In the genomic region with DNA sequence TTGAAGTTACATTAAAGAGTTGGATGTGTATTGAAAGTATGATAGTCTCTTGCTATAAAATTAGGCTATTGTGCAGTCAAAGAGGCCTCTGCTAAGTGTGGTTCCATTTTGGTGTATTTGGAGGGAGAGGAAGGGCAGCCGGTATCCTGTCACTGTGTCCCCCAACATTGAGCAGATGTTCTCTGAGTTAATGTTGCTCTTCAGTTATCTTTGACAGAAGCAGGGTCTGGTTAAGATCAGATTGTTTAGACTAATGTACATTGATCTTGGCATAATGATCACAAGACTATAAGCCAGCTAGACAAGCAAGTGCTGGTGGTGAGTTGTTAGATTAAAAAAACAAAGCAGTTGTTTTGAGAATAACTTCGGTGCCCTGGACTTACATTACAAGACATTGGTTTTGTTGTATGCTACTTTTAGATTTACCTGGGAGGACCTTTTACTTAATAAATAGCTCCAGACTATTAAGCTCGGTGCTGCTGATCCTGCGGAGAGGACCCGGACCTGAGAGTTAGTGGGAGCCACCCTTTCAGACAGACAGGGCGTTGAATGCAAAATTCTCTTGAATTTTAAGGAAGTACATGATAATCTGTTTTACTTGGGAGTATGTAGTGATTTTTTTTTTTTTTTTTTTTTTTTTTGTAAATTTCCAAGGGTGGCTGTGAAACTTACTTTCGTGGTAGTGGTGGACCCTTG, we compare ENCODE assay signal across 1 cellular context.
A peak's percentile ranks its signal among the peaks of the same experiment; 100 is the strongest.
TF ChIP-seq lines count a peak whose summit lies in the region.

No MANE protein-coding gene starts in this region.

TF ChIP-seq in K562, 482 proteins besides CTCF, POLR2A, EP300 and RAD21 (continued from another document and continues in another):
- TF ChIP-seq, protein P1, sequence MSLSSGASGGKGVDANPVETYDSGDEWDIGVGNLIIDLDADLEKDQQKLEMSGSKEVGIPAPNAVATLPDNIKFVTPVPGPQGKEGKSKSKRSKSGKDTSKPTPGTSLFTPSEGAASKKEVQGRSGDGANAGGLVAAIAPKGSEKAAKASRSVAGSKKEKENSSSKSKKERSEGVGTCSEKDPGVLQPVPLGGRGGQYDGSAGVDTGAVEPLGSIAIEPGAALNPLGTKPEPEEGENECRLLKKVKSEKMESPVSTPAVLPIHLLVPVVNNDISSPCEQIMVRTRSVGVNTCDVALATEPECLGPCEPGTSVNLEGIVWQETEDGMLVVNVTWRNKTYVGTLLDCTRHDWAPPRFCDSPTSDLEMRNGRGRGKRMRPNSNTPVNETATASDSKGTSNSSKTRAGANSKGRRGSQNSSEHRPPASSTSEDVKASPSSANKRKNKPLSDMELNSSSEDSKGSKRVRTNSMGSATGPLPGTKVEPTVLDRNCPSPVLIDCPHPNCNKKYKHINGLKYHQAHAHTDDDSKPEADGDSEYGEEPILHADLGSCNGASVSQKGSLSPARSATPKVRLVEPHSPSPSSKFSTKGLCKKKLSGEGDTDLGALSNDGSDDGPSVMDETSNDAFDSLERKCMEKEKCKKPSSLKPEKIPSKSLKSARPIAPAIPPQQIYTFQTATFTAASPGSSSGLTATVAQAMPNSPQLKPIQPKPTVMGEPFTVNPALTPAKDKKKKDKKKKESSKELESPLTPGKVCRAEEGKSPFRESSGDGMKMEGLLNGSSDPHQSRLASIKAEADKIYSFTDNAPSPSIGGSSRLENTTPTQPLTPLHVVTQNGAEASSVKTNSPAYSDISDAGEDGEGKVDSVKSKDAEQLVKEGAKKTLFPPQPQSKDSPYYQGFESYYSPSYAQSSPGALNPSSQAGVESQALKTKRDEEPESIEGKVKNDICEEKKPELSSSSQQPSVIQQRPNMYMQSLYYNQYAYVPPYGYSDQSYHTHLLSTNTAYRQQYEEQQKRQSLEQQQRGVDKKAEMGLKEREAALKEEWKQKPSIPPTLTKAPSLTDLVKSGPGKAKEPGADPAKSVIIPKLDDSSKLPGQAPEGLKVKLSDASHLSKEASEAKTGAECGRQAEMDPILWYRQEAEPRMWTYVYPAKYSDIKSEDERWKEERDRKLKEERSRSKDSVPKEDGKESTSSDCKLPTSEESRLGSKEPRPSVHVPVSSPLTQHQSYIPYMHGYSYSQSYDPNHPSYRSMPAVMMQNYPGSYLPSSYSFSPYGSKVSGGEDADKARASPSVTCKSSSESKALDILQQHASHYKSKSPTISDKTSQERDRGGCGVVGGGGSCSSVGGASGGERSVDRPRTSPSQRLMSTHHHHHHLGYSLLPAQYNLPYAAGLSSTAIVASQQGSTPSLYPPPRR (CRISPR knock-in tag; IDR thresholded peaks at IDR 0.05; ENCODE audit: borderline replicate concordance), result no peak
- TF ChIP-seq, protein P2, sequence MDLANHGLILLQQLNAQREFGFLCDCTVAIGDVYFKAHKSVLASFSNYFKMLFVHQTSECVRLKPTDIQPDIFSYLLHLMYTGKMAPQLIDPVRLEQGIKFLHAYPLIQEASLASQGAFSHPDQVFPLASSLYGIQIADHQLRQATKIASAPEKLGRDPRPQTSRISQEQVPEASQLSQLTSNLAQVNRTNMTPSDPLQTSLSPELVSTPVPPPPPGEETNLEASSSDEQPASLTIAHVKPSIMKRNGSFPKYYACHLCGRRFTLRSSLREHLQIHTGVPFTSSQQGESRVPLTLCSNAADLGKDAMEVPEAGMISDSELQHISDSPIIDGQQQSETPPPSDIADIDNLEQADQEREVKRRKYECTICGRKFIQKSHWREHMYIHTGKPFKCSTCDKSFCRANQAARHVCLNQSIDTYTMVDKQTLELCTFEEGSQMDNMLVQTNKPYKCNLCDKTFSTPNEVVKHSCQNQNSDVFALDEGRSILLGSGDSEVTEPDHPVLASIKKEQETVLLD (IDR thresholded peaks at IDR 0.05), result no peak
- TF ChIP-seq, protein P3, sequence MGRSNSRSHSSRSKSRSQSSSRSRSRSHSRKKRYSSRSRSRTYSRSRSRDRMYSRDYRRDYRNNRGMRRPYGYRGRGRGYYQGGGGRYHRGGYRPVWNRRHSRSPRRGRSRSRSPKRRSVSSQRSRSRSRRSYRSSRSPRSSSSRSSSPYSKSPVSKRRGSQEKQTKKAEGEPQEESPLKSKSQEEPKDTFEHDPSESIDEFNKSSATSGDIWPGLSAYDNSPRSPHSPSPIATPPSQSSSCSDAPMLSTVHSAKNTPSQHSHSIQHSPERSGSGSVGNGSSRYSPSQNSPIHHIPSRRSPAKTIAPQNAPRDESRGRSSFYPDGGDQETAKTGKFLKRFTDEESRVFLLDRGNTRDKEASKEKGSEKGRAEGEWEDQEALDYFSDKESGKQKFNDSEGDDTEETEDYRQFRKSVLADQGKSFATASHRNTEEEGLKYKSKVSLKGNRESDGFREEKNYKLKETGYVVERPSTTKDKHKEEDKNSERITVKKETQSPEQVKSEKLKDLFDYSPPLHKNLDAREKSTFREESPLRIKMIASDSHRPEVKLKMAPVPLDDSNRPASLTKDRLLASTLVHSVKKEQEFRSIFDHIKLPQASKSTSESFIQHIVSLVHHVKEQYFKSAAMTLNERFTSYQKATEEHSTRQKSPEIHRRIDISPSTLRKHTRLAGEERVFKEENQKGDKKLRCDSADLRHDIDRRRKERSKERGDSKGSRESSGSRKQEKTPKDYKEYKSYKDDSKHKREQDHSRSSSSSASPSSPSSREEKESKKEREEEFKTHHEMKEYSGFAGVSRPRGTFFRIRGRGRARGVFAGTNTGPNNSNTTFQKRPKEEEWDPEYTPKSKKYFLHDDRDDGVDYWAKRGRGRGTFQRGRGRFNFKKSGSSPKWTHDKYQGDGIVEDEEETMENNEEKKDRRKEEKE (IDR thresholded peaks at IDR 0.05; ENCODE audit: borderline replicate concordance in 1 of 2, control insufficient read depth in 1 of 2, low read depth in 2 of 2, low read length in 1 of 2), result no peak
- TF ChIP-seq TRIM28 (IDR thresholded peaks at IDR 0.05) (no peak), RBBP5 (IDR thresholded peaks at IDR 0.05; ENCODE audit: borderline replicate concordance, insufficient read depth, low read length, poor library complexity, severe bottlenecking) (peak; percentile 13), NCOA2 (IDR thresholded peaks at IDR 0.05; ENCODE audit: partially characterized antibody in 2 of 2) (no peak), U2AF2 (optimal IDR thresholded peaks at IDR 0.05; ENCODE audit: low read depth, low read length) (no peak), ZFP36 (IDR thresholded peaks at IDR 0.05; ENCODE audit: low read depth, low read length, partially characterized antibody) (no peak), RBM15 (IDR thresholded peaks at IDR 0.05; ENCODE audit: insufficient read depth, low read length) (no peak), GATAD2A (IDR thresholded peaks at IDR 0.05) (no peak), POLR3G (IDR thresholded peaks at IDR 0.05; ENCODE audit: extremely low read depth, insufficient read length, insufficient replicate concordance) (no peak), ZNF707 (CRISPR knock-in tag; conservative IDR thresholded peaks at IDR 0.05) (no peak), KDM4B (IDR thresholded peaks at IDR 0.05; ENCODE audit: borderline replicate concordance in 2 of 2, low read depth in 1 of 2) (no peak), KLF13 (tag; IDR thresholded peaks at IDR 0.05; ENCODE audit: borderline replicate concordance, low read depth) (no peak), PTRF (tag; IDR thresholded peaks at IDR 0.05) (no peak), TAF7 (tag; IDR thresholded peaks at IDR 0.05) (no peak), TRIM24 (IDR thresholded peaks at IDR 0.05) (peak in 1 of 2 experiments; percentile 20; a peak in 1 of 4 replicates), PHF20 (IDR thresholded peaks at IDR 0.05; ENCODE audit: partially characterized antibody) (no peak), NONO (IDR thresholded peaks at IDR 0.05; ENCODE audit: low read depth in 2 of 2, low read length in 1 of 2) (no peak), NCOR1 (IDR thresholded peaks at IDR 0.05) (peak; percentile 70), ZNF197 (CRISPR knock-in tag; IDR thresholded peaks at IDR 0.05; ENCODE audit: low read depth) (no peak), SMAD1 (IDR thresholded peaks at IDR 0.05; ENCODE audit: low read depth, low read length, partially characterized antibody) (no peak), DPF2 (IDR thresholded peaks at IDR 0.05) (0 out of 2 replicates have a peak, but pooled peaks have one; percentile 40), SMAD2 (IDR thresholded peaks at IDR 0.05; ENCODE audit: low read depth, low read length) (no peak), HIVEP1 (CRISPR knock-in tag; IDR thresholded peaks at IDR 0.05) (no peak), EP400 (IDR thresholded peaks at IDR 0.05) (no peak), ZNF3 (CRISPR knock-in tag; IDR thresholded peaks at IDR 0.05) (no peak), ZNF263 (CRISPR knock-in tag; IDR thresholded peaks at IDR 0.05; ENCODE audit: borderline replicate concordance) (no peak), SNRNP70 (optimal IDR thresholded peaks at IDR 0.05; ENCODE audit: low read depth, low read length) (no peak), POU5F1 (IDR thresholded peaks at IDR 0.05; ENCODE audit: borderline replicate concordance, low read depth, low read length, partially characterized antibody) (no peak), CBFA2T2 (conservative IDR thresholded peaks at IDR 0.05) (peak; percentile 81), KDM2B (CRISPR knock-in tag; IDR thresholded peaks at IDR 0.05) (no peak)
- TF ChIP-seq, protein P4, sequence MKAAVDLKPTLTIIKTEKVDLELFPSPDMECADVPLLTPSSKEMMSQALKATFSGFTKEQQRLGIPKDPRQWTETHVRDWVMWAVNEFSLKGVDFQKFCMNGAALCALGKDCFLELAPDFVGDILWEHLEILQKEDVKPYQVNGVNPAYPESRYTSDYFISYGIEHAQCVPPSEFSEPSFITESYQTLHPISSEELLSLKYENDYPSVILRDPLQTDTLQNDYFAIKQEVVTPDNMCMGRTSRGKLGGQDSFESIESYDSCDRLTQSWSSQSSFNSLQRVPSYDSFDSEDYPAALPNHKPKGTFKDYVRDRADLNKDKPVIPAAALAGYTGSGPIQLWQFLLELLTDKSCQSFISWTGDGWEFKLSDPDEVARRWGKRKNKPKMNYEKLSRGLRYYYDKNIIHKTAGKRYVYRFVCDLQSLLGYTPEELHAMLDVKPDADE (conservative IDR thresholded peaks at IDR 0.05; ENCODE audit: control insufficient read depth, low read depth, low read length), result no peak
- TF ChIP-seq, protein P5, sequence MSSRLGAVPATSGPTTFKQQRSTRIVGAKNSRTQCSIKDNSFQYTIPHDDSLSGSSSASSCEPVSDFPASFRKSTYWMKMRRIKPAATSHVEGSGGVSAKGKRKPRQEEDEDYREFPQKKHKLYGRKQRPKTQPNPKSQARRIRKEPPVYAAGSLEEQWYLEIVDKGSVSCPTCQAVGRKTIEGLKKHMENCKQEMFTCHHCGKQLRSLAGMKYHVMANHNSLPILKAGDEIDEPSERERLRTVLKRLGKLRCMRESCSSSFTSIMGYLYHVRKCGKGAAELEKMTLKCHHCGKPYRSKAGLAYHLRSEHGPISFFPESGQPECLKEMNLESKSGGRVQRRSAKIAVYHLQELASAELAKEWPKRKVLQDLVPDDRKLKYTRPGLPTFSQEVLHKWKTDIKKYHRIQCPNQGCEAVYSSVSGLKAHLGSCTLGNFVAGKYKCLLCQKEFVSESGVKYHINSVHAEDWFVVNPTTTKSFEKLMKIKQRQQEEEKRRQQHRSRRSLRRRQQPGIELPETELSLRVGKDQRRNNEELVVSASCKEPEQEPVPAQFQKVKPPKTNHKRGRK (tag; IDR thresholded peaks at IDR 0.05), result no peak
- TF ChIP-seq, protein P6, sequence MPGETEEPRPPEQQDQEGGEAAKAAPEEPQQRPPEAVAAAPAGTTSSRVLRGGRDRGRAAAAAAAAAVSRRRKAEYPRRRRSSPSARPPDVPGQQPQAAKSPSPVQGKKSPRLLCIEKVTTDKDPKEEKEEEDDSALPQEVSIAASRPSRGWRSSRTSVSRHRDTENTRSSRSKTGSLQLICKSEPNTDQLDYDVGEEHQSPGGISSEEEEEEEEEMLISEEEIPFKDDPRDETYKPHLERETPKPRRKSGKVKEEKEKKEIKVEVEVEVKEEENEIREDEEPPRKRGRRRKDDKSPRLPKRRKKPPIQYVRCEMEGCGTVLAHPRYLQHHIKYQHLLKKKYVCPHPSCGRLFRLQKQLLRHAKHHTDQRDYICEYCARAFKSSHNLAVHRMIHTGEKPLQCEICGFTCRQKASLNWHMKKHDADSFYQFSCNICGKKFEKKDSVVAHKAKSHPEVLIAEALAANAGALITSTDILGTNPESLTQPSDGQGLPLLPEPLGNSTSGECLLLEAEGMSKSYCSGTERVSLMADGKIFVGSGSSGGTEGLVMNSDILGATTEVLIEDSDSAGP (CRISPR knock-in tag; IDR thresholded peaks at IDR 0.05), result no peak
- TF ChIP-seq, protein P7, sequence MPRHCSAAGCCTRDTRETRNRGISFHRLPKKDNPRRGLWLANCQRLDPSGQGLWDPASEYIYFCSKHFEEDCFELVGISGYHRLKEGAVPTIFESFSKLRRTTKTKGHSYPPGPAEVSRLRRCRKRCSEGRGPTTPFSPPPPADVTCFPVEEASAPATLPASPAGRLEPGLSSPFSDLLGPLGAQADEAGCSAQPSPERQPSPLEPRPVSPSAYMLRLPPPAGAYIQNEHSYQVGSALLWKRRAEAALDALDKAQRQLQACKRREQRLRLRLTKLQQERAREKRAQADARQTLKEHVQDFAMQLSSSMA (CRISPR knock-in tag; IDR thresholded peaks at IDR 0.05), result no peak
- TF ChIP-seq, protein P8, sequence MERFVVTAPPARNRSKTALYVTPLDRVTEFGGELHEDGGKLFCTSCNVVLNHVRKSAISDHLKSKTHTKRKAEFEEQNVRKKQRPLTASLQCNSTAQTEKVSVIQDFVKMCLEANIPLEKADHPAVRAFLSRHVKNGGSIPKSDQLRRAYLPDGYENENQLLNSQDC (CRISPR knock-in tag; IDR thresholded peaks at IDR 0.05), result no peak
- TF ChIP-seq, protein P9, sequence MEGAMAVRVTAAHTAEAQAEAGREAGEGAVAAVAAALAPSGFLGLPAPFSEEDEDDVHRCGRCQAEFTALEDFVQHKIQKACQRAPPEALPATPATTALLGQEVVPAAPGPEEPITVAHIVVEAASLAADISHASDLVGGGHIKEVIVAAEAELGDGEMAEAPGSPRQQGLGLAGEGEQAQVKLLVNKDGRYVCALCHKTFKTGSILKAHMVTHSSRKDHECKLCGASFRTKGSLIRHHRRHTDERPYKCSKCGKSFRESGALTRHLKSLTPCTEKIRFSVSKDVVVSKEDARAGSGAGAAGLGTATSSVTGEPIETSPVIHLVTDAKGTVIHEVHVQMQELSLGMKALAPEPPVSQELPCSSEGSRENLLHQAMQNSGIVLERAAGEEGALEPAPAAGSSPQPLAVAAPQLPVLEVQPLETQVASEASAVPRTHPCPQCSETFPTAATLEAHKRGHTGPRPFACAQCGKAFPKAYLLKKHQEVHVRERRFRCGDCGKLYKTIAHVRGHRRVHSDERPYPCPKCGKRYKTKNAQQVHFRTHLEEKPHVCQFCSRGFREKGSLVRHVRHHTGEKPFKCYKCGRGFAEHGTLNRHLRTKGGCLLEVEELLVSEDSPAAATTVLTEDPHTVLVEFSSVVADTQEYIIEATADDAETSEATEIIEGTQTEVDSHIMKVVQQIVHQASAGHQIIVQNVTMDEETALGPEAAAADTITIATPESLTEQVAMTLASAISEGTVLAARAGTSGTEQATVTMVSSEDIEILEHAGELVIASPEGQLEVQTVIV (CRISPR knock-in tag; IDR thresholded peaks at IDR 0.05; ENCODE audit: borderline replicate concordance), result no peak
- TF ChIP-seq, protein P10, sequence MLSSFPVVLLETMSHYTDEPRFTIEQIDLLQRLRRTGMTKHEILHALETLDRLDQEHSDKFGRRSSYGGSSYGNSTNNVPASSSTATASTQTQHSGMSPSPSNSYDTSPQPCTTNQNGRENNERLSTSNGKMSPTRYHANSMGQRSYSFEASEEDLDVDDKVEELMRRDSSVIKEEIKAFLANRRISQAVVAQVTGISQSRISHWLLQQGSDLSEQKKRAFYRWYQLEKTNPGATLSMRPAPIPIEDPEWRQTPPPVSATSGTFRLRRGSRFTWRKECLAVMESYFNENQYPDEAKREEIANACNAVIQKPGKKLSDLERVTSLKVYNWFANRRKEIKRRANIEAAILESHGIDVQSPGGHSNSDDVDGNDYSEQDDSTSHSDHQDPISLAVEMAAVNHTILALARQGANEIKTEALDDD (IDR thresholded peaks at IDR 0.05), result peak; percentile 84
